ENCODE assay signal across 1 cellular context in the genomic region with DNA sequence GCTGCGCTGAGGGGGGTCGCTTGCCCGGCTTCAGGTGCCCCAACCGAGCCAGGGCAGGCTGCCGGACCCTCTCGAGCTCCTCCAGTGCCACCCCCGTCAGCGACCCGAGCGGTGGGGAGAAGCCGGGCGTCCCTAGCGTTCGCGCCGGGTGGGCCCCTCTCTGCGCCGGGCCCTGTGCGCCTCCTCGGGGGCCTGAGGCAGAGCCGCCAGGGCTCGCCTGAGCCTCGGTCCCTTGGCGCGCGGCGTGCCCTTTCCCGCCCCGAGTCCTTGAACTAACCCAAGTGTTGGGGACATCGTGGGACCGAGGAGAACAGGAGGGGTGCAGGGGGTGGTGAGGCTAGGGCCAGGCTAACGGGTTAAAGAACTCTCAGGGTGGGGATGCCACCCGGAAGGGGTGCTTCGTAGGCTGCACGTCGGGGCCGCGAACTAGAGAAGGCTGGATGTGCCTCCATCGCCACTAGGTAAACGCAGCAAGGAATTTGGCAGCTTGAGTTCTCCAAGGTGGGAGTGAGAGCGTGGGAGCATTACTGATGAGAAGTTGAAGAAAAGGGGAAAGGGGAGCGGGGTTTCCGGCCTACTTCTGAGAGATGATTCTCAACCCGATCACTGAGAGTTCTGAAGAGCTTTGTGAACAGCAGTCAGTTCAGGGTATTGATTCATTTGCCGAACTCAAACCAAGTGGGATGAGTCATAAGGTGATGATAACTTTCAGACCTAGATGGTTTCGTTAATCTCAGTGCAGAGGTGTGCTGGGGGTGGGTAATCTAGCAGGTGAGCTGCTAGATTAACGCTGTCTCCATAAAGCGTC.
TF ChIP-seq lines count a peak whose summit lies in the region.

No MANE protein-coding gene starts in this region.

TF ChIP-seq in K562, 482 proteins besides CTCF, POLR2A, EP300 and RAD21 (continued from another document and continues in another):
- TF ChIP-seq, protein P1, sequence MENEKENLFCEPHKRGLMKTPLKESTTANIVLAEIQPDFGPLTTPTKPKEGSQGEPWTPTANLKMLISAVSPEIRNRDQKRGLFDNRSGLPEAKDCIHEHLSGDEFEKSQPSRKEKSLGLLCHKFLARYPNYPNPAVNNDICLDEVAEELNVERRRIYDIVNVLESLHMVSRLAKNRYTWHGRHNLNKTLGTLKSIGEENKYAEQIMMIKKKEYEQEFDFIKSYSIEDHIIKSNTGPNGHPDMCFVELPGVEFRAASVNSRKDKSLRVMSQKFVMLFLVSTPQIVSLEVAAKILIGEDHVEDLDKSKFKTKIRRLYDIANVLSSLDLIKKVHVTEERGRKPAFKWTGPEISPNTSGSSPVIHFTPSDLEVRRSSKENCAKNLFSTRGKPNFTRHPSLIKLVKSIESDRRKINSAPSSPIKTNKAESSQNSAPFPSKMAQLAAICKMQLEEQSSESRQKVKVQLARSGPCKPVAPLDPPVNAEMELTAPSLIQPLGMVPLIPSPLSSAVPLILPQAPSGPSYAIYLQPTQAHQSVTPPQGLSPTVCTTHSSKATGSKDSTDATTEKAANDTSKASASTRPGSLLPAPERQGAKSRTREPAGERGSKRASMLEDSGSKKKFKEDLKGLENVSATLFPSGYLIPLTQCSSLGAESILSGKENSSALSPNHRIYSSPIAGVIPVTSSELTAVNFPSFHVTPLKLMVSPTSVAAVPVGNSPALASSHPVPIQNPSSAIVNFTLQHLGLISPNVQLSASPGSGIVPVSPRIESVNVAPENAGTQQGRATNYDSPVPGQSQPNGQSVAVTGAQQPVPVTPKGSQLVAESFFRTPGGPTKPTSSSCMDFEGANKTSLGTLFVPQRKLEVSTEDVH (IDR thresholded peaks at IDR 0.05; ENCODE audit: low read depth, partially characterized antibody): no peak
- TF ChIP-seq SRSF3 (IDR thresholded peaks at IDR 0.05; ENCODE audit: insufficient read depth, low read length): 0 out of 2 replicates have a peak, but pooled peaks have one; percentile 38
- TF ChIP-seq, protein P2, sequence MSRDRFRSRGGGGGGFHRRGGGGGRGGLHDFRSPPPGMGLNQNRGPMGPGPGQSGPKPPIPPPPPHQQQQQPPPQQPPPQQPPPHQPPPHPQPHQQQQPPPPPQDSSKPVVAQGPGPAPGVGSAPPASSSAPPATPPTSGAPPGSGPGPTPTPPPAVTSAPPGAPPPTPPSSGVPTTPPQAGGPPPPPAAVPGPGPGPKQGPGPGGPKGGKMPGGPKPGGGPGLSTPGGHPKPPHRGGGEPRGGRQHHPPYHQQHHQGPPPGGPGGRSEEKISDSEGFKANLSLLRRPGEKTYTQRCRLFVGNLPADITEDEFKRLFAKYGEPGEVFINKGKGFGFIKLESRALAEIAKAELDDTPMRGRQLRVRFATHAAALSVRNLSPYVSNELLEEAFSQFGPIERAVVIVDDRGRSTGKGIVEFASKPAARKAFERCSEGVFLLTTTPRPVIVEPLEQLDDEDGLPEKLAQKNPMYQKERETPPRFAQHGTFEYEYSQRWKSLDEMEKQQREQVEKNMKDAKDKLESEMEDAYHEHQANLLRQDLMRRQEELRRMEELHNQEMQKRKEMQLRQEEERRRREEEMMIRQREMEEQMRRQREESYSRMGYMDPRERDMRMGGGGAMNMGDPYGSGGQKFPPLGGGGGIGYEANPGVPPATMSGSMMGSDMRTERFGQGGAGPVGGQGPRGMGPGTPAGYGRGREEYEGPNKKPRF (IDR thresholded peaks at IDR 0.05; ENCODE audit: low read depth, low read length): no peak
- TF ChIP-seq, protein P3, sequence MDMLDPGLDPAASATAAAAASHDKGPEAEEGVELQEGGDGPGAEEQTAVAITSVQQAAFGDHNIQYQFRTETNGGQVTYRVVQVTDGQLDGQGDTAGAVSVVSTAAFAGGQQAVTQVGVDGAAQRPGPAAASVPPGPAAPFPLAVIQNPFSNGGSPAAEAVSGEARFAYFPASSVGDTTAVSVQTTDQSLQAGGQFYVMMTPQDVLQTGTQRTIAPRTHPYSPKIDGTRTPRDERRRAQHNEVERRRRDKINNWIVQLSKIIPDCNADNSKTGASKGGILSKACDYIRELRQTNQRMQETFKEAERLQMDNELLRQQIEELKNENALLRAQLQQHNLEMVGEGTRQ (CRISPR knock-in tag; IDR thresholded peaks at IDR 0.05): no peak
- TF ChIP-seq RB1 (IDR thresholded peaks at IDR 0.05; ENCODE audit: low read depth): no peak; the same call in 1 of the 2 replicates
- TF ChIP-seq, protein P4, sequence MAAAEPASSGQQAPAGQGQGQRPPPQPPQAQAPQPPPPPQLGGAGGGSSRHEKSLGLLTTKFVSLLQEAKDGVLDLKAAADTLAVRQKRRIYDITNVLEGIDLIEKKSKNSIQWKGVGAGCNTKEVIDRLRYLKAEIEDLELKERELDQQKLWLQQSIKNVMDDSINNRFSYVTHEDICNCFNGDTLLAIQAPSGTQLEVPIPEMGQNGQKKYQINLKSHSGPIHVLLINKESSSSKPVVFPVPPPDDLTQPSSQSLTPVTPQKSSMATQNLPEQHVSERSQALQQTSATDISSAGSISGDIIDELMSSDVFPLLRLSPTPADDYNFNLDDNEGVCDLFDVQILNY (CRISPR knock-in tag; IDR thresholded peaks at IDR 0.05): 0 out of 2 replicates have a peak, but pooled peaks have one; percentile 1
- peak; percentile 72 to 74 for TF ChIP-seq KDM1A (IDR thresholded peaks at IDR 0.05)
- TF ChIP-seq RBM14 (IDR thresholded peaks at IDR 0.05; ENCODE audit: borderline replicate concordance, insufficient read depth, low read depth, low read length): no peak
- TF ChIP-seq, protein P5, sequence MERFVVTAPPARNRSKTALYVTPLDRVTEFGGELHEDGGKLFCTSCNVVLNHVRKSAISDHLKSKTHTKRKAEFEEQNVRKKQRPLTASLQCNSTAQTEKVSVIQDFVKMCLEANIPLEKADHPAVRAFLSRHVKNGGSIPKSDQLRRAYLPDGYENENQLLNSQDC (CRISPR knock-in tag; IDR thresholded peaks at IDR 0.05): no peak
- 0 out of 2 replicates have a peak, but pooled peaks have one; percentile 59 for TF ChIP-seq PHB (CRISPR knock-in tag; IDR thresholded peaks at IDR 0.05)
- no peak for TF ChIP-seq POLR3G (IDR thresholded peaks at IDR 0.05; ENCODE audit: extremely low read depth, insufficient read length, insufficient replicate concordance)
- no peak for TF ChIP-seq ERF (CRISPR knock-in tag; IDR thresholded peaks at IDR 0.05)
- TF ChIP-seq, protein P6, sequence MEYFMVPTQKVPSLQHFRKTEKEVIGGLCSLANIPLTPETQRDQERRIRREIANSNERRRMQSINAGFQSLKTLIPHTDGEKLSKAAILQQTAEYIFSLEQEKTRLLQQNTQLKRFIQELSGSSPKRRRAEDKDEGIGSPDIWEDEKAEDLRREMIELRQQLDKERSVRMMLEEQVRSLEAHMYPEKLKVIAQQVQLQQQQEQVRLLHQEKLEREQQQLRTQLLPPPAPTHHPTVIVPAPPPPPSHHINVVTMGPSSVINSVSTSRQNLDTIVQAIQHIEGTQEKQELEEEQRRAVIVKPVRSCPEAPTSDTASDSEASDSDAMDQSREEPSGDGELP (CRISPR knock-in tag; IDR thresholded peaks at IDR 0.05; ENCODE audit: borderline replicate concordance): no peak
- no peak for TF ChIP-seq ZFP30 (CRISPR knock-in tag; IDR thresholded peaks at IDR 0.05; ENCODE audit: borderline replicate concordance)
- TF ChIP-seq, protein P7, sequence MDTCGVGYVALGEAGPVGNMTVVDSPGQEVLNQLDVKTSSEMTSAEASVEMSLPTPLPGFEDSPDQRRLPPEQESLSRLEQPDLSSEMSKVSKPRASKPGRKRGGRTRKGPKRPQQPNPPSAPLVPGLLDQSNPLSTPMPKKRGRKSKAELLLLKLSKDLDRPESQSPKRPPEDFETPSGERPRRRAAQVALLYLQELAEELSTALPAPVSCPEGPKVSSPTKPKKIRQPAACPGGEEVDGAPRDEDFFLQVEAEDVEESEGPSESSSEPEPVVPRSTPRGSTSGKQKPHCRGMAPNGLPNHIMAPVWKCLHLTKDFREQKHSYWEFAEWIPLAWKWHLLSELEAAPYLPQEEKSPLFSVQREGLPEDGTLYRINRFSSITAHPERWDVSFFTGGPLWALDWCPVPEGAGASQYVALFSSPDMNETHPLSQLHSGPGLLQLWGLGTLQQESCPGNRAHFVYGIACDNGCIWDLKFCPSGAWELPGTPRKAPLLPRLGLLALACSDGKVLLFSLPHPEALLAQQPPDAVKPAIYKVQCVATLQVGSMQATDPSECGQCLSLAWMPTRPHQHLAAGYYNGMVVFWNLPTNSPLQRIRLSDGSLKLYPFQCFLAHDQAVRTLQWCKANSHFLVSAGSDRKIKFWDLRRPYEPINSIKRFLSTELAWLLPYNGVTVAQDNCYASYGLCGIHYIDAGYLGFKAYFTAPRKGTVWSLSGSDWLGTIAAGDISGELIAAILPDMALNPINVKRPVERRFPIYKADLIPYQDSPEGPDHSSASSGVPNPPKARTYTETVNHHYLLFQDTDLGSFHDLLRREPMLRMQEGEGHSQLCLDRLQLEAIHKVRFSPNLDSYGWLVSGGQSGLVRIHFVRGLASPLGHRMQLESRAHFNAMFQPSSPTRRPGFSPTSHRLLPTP (IDR thresholded peaks at IDR 0.05; ENCODE audit: borderline replicate concordance, extremely low read depth, insufficient read length): no peak
- peak; percentile 77 for TF ChIP-seq CBFA2T3 (IDR thresholded peaks at IDR 0.05)
- no peak for TF ChIP-seq BRCA1 (IDR thresholded peaks at IDR 0.05)
- no peak for TF ChIP-seq BRCA1 (CRISPR knock-in tag; IDR thresholded peaks at IDR 0.05)
- TF ChIP-seq CHD1 (IDR thresholded peaks at IDR 0.05; ENCODE audit: low read length): peak; percentile 70
- TF ChIP-seq, protein P8, sequence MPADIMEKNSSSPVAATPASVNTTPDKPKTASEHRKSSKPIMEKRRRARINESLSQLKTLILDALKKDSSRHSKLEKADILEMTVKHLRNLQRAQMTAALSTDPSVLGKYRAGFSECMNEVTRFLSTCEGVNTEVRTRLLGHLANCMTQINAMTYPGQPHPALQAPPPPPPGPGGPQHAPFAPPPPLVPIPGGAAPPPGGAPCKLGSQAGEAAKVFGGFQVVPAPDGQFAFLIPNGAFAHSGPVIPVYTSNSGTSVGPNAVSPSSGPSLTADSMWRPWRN (IDR thresholded peaks at IDR 0.05; ENCODE audit: low read depth): no peak
- TF ChIP-seq, protein P9, sequence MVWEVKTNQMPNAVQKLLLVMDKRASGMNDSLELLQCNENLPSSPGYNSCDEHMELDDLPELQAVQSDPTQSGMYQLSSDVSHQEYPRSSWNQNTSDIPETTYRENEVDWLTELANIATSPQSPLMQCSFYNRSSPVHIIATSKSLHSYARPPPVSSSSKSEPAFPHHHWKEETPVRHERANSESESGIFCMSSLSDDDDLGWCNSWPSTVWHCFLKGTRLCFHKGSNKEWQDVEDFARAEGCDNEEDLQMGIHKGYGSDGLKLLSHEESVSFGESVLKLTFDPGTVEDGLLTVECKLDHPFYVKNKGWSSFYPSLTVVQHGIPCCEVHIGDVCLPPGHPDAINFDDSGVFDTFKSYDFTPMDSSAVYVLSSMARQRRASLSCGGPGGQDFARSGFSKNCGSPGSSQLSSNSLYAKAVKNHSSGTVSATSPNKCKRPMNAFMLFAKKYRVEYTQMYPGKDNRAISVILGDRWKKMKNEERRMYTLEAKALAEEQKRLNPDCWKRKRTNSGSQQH (CRISPR knock-in tag; IDR thresholded peaks at IDR 0.05): 0 out of 2 replicates have a peak, but pooled peaks have one; percentile 9
- TF ChIP-seq BHLHE40 (IDR thresholded peaks at IDR 0.05; ENCODE audit: low read length): no peak
- no peak for TF ChIP-seq MAFF (IDR thresholded peaks at IDR 0.05; ENCODE audit: low read length)
- TF ChIP-seq, protein P10, sequence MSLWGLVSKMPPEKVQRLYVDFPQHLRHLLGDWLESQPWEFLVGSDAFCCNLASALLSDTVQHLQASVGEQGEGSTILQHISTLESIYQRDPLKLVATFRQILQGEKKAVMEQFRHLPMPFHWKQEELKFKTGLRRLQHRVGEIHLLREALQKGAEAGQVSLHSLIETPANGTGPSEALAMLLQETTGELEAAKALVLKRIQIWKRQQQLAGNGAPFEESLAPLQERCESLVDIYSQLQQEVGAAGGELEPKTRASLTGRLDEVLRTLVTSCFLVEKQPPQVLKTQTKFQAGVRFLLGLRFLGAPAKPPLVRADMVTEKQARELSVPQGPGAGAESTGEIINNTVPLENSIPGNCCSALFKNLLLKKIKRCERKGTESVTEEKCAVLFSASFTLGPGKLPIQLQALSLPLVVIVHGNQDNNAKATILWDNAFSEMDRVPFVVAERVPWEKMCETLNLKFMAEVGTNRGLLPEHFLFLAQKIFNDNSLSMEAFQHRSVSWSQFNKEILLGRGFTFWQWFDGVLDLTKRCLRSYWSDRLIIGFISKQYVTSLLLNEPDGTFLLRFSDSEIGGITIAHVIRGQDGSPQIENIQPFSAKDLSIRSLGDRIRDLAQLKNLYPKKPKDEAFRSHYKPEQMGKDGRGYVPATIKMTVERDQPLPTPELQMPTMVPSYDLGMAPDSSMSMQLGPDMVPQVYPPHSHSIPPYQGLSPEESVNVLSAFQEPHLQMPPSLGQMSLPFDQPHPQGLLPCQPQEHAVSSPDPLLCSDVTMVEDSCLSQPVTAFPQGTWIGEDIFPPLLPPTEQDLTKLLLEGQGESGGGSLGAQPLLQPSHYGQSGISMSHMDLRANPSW (CRISPR knock-in tag; IDR thresholded peaks at IDR 0.05): 0 out of 2 replicates have a peak, but pooled peaks have one; percentile 9
- peak; percentile 74 for TF ChIP-seq SAP30 (IDR thresholded peaks at IDR 0.05; ENCODE audit: borderline replicate concordance, insufficient read depth, low read depth, low read length, poor library complexity, severe bottlenecking)
- peak; percentile 81; the same call in 1 of the 2 replicates for TF ChIP-seq ZBTB1 (CRISPR knock-in tag; IDR thresholded peaks at IDR 0.05; ENCODE audit: borderline replicate concordance, low read depth)
- TF ChIP-seq ETV6 (IDR thresholded peaks at IDR 0.05; ENCODE audit: borderline replicate concordance in 1 of 2, low read depth in 2 of 2, low read length in 1 of 2): no peak
- TF ChIP-seq ETV6 (CRISPR knock-in tag; IDR thresholded peaks at IDR 0.05; ENCODE audit: borderline replicate concordance): no peak
- TF ChIP-seq MCM3 (IDR thresholded peaks at IDR 0.05): no peak
- TF ChIP-seq HMG20A (CRISPR knock-in tag; conservative IDR thresholded peaks at IDR 0.05): no peak
- TF ChIP-seq, protein P11, sequence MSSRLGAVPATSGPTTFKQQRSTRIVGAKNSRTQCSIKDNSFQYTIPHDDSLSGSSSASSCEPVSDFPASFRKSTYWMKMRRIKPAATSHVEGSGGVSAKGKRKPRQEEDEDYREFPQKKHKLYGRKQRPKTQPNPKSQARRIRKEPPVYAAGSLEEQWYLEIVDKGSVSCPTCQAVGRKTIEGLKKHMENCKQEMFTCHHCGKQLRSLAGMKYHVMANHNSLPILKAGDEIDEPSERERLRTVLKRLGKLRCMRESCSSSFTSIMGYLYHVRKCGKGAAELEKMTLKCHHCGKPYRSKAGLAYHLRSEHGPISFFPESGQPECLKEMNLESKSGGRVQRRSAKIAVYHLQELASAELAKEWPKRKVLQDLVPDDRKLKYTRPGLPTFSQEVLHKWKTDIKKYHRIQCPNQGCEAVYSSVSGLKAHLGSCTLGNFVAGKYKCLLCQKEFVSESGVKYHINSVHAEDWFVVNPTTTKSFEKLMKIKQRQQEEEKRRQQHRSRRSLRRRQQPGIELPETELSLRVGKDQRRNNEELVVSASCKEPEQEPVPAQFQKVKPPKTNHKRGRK (tag; IDR thresholded peaks at IDR 0.05): no peak
